ENCODE assay signal across 38 cellular contexts in genomic region chr13:51333421-51333820, GRCh38. TPM values are rescaled to one million over a fixed set of nuclear protein-coding genes. Genes with fewer than 3 reads are reported as not detected.
"Had no signal": no experiment of that assay in that cellular context is flagged by ENCODE, and none has a peak within 500 bp of the region (broad histone marks: within the 10 kb centered on the region; RNA-seq: fewer than 3 reads in every experiment).

No MANE protein-coding gene starts in this region.

- DNase-seq: Karpas-422, Kasumi-1, MG63, MM.1S, MV-4-11, NCI-H1048, NCI-H1092, NCI-H1092 treated with DMSO at 0.1 percent for 48 hours, NCI-H1105, NCI-H1105 treated with DMSO at 0.1 percent for 48 hours, NCI-H1417, NCI-H1417 treated with DMSO at 0.1 percent for 48 hours, NCI-H1436, NCI-H1436 treated with DMSO at 0.1 percent for 48 hours, NCI-H146, NCI-H1694, NCI-H1694 treated with DMSO at 0.1 percent for 48 hours, NCI-H187, NCI-H187 treated with DMSO at 0.1 percent for 48 hours, NCI-H1930, NCI-H2029, NCI-H2029 treated with DMSO at 0.1 percent for 48 hours, NCI-H2081, NCI-H2081 treated with DMSO at 0.1 percent for 48 hours, NCI-H2107, NCI-H2171, NCI-H2171 treated with DMSO at 0.1 percent for 48 hours, NCI-H2227 treated with DMSO at 0.1 percent for 48 hours, NCI-H226, NCI-H345, NCI-H446, NCI-H446 treated with DMSO at 0.1 percent for 48 hours, NCI-H510A had no signal

- H3K27ac ChIP-seq: KMS-11 had no signal

RNA-seq across cellular contexts. Expression of gene SERPINE3, which starts 6.1 kb away (rescaled TPM):
- total RNA-seq: LHCN-M2, M059J, MCF 10A, NCI-H460 had no signal
